ENCODE assay signal across 19 cellular contexts in the genomic region with DNA sequence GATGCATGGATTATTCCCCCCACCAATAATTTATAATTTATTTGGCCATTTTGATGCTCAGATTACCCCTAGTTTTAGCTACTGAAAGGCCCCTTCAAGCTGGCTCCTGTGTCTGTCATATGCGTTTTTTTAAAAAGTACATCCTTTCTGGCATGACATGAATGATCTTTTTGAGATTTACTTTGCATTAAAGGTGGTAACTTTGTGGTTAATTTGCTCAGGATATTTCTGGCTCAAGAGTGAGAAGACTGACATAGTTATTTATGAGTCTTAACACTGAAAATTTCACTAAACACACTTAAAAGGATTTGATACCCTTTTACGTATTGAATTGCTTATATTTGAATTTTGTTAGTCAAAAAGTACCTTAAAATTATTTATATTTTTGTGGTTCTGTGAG. TPM values are rescaled to one million over a fixed set of nuclear protein-coding genes. Genes with fewer than 3 reads are reported as not detected.
DNase-seq lines count a peak whose midpoint lies in the region; ATAC-seq and TF ChIP-seq lines count a peak whose summit lies in the region.
"Had no signal": no experiment of that assay in that cellular context is flagged by ENCODE, and none has a peak within 500 bp of the region (broad histone marks: within the 10 kb centered on the region; RNA-seq: fewer than 3 reads in every experiment).

No MANE protein-coding gene starts in this region.

- H3K27ac Mint-ChIP-seq in T-helper 17 cell, result peak overlapping the region; percentile 73
- H3K27ac Mint-ChIP-seq in naive thymus-derived CD4-positive, alpha-beta T cell, result peak overlapping the region in 4 of 9 donors; percentile 1 to 65 (median 63)
- H3K27ac Mint-ChIP-seq in type B pancreatic cell, result no peak overlapping the region

- H3K36me3 Mint-ChIP-seq in T-helper 17 cell (ENCODE audit: low read depth) (peaks cover 4% of the 10 kb centered on the region), type B pancreatic cell (peaks cover 17% of the 10 kb centered on the region)
- peaks cover 4 to 13% (median 12%) of the 10 kb centered on the region in 5 donors for H3K36me3 Mint-ChIP-seq in naive thymus-derived CD4-positive, alpha-beta T cell

- H3K4me1 ChIP-seq in cardiac muscle cell (ENCODE audit: low read depth), result peaks cover 24% of the 10 kb centered on the region
- peaks cover 16% of the 10 kb centered on the region; the same call in 1 of the 2 replicates for H3K4me1 ChIP-seq in HEK293 (ENCODE audit: control insufficient read depth, insufficient read depth, low read length)
- peaks cover 23 to 25% of the 10 kb centered on the region in 2 donors for H3K4me1 ChIP-seq in naive thymus-derived CD4-positive, alpha-beta T cell (ENCODE audit: control insufficient read depth in 2 of 2, insufficient read depth in 2 of 2, low read length in 2 of 2)

- no peak for ATAC-seq in Right ventricle myocardium inferior
- ATAC-seq in T-helper 17 cell, result no peak
- ATAC-seq in naive thymus-derived CD4-positive, alpha-beta T cell, result no peak
- no peak for ATAC-seq in GM19324 (IDR thresholded peaks at IDR 0.05; ENCODE audit: low FRiP score, unreplicated experiment)

- DNase-seq in cardiac muscle cell (ENCODE audit: low read depth in 1 of 2, low spot score in 1 of 2) (no peak), Right ventricle myocardium inferior (ENCODE audit: missing footprints) (no peak), T-helper 17 cell (no peak), type B pancreatic cell (ENCODE audit: extremely low spot score, unreplicated experiment) (no peak), LoVo (ENCODE audit: low spot score) (no peak)
- no peak for DNase-seq in naive thymus-derived CD4-positive, alpha-beta T cell
- DNase-seq: ACHN, AML-193, DMS53, KBM-7, NCI-H1092 treated with DMSO at 0.1 percent for 48 hours, NCI-H1694, NCI-H510A treated with DMSO at 0.1 percent for 48 hours, Peyer's patch, Right ventricle myocardium superior, SK-N-SH had no signal

- H3K27ac ChIP-seq in cardiac muscle cell (peak overlapping the region; percentile 14), HEK293 (ENCODE audit: extremely low read depth, low read depth, low read length) (no peak overlapping the region)
- H3K27ac ChIP-seq in naive thymus-derived CD4-positive, alpha-beta T cell (ENCODE audit: low read depth, low read length), result no peak overlapping the region
- H3K27ac ChIP-seq: Peyer's patch had no signal

- H3K4me1 Mint-ChIP-seq in T-helper 17 cell (peaks cover 34% of the 10 kb centered on the region), type B pancreatic cell (ENCODE audit: unreplicated experiment) (peaks cover 32% of the 10 kb centered on the region)
- H3K4me1 Mint-ChIP-seq in naive thymus-derived CD4-positive, alpha-beta T cell, result peaks cover 33 to 74% (median 63%) of the 10 kb centered on the region in 7 donors

- intact Hi-C loops in Right ventricle myocardium inferior (cut with DNase I), result no loop called here
- intact Hi-C loops in naive thymus-derived CD4-positive, alpha-beta T cell (cut with micrococcal nuclease), result no loop called here

- H3K36me3 ChIP-seq in cardiac muscle cell (peaks cover 21% of the 10 kb centered on the region), HEK293 (ENCODE audit: control insufficient read depth in 2 of 2, insufficient read depth in 1 of 2, low read length in 2 of 2) (peaks cover 31 to 58% of the 10 kb centered on the region in 2 experiments)
- peaks cover 0 to 22% (median 0%) of the 10 kb centered on the region in 3 experiments for H3K36me3 ChIP-seq in naive thymus-derived CD4-positive, alpha-beta T cell (ENCODE audit: control insufficient read depth in 2 of 3, insufficient read depth in 3 of 3, low read length in 3 of 3)

- POLR2A ChIA-PET in HEK293 (lab: Yijun Ruan, JAX), result no interaction called here
- POLR2A ChIA-PET in naive thymus-derived CD4-positive, alpha-beta T cell (lab: Charles Lee), result no interaction called here

- no peaks in the 10 kb centered on the region for H3K27me3 ChIP-seq in cardiac muscle cell
- H3K27me3 ChIP-seq in naive thymus-derived CD4-positive, alpha-beta T cell (ENCODE audit: control insufficient read depth in 2 of 2, insufficient read depth in 2 of 2, low read length in 2 of 2), result no peaks in the 10 kb centered on the region
- H3K27me3 ChIP-seq: Peyer's patch had no signal

- no peaks in the 10 kb centered on the region for H3K27me3 Mint-ChIP-seq in T-helper 17 cell
- no peaks in the 10 kb centered on the region for H3K27me3 Mint-ChIP-seq in naive thymus-derived CD4-positive, alpha-beta T cell
- H3K27me3 Mint-ChIP-seq in type B pancreatic cell, result no peaks in the 10 kb centered on the region

- CTCF ChIA-PET in HEK293 (lab: Yijun Ruan, JAX), result interaction anchor here (0.5 to 0.6 kb wide), 3 partner anchors 14 to 151 kb away, joined by 3 read pairs; no protein-coding TSS in a partner anchor
- CTCF ChIA-PET in naive thymus-derived CD4-positive, alpha-beta T cell (lab: Charles Lee), result no interaction called here

- H3K9me3 ChIP-seq in cardiac muscle cell (ENCODE audit: low read depth), result no peaks in the 10 kb centered on the region
- H3K9me3 ChIP-seq in HEK293 (ENCODE audit: control insufficient read depth, insufficient read depth, low read depth, low read length), result no peaks in the 10 kb centered on the region
- H3K9me3 ChIP-seq in T-helper 17 cell (ENCODE audit: control insufficient read depth, low read length, poor library complexity, severe bottlenecking), result no peaks in the 10 kb centered on the region
- H3K9me3 ChIP-seq in naive thymus-derived CD4-positive, alpha-beta T cell (ENCODE audit: control insufficient read depth in 2 of 3, low read length in 3 of 3), result no peaks in the 10 kb centered on the region
- H3K9me3 ChIP-seq: Peyer's patch, SK-N-SH had no signal

- H3K9me3 Mint-ChIP-seq in naive thymus-derived CD4-positive, alpha-beta T cell, result no peaks in the 10 kb centered on the region
- no peaks in the 10 kb centered on the region for H3K9me3 Mint-ChIP-seq in type B pancreatic cell
- H3K9me3 Mint-ChIP-seq: CD14-positive monocyte had no signal

- H3K4me3 Mint-ChIP-seq in T-helper 17 cell, result no peak overlapping the region
- peak overlapping the region in 9 of 10 donors; percentile 18 to 72 (median 50) for H3K4me3 Mint-ChIP-seq in naive thymus-derived CD4-positive, alpha-beta T cell
- H3K4me3 Mint-ChIP-seq in type B pancreatic cell, result no peak overlapping the region
- H3K4me3 Mint-ChIP-seq: CD14-positive monocyte had no signal

- H3K4me3 ChIP-seq in cardiac muscle cell (no peak overlapping the region), HEK293 (ENCODE audit: low read depth, low read length) (no peak overlapping the region)
- H3K4me3 ChIP-seq in naive thymus-derived CD4-positive, alpha-beta T cell (ENCODE audit: low read length), result no peak overlapping the region
- H3K4me3 ChIP-seq: Peyer's patch had no signal

- TF ChIP-seq CTCF in cardiac muscle cell (IDR thresholded peaks at IDR 0.05; ENCODE audit: low read depth, low read length) (no peak), HEK293 (tag by site-specific recombination; IDR thresholded peaks at IDR 0.05) (no peak), type B pancreatic cell (conservative IDR thresholded peaks at IDR 0.05) (no peak)

TF ChIP-seq in HEK293, 187 proteins besides CTCF, POLR2A, EP300 and RAD21:
- TF ChIP-seq ZNF426 (tag by site-specific recombination; IDR thresholded peaks at IDR 0.05) (no peak), ZFP69B (tag by site-specific recombination; IDR thresholded peaks at IDR 0.05) (no peak), YY1 (tag by site-specific recombination; IDR thresholded peaks at IDR 0.05) (no peak), ZNF623 (tag by site-specific recombination; IDR thresholded peaks at IDR 0.05) (no peak), ZNF350 (tag by site-specific recombination; IDR thresholded peaks at IDR 0.05) (no peak), ZNF19 (tag by site-specific recombination; IDR thresholded peaks at IDR 0.05; ENCODE audit: low read depth) (no peak)
- TF ChIP-seq, protein P1, sequence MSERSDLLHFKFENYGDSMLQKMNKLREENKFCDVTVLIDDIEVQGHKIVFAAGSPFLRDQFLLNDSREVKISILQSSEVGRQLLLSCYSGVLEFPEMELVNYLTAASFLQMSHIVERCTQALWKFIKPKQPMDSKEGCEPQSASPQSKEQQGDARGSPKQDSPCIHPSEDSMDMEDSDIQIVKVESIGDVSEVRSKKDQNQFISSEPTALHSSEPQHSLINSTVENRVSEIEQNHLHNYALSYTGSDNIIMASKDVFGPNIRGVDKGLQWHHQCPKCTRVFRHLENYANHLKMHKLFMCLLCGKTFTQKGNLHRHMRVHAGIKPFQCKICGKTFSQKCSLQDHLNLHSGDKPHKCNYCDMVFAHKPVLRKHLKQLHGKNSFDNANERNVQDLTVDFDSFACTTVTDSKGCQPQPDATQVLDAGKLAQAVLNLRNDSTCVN (tag by site-specific recombination; optimal IDR thresholded peaks at IDR 0.05), result no peak
- TF ChIP-seq, protein P2, sequence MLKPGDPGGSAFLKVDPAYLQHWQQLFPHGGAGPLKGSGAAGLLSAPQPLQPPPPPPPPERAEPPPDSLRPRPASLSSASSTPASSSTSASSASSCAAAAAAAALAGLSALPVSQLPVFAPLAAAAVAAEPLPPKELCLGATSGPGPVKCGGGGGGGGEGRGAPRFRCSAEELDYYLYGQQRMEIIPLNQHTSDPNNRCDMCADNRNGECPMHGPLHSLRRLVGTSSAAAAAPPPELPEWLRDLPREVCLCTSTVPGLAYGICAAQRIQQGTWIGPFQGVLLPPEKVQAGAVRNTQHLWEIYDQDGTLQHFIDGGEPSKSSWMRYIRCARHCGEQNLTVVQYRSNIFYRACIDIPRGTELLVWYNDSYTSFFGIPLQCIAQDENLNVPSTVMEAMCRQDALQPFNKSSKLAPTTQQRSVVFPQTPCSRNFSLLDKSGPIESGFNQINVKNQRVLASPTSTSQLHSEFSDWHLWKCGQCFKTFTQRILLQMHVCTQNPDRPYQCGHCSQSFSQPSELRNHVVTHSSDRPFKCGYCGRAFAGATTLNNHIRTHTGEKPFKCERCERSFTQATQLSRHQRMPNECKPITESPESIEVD (tag by site-specific recombination; IDR thresholded peaks at IDR 0.05), result peak; percentile 33

RNA-seq across cellular contexts. Expression of a gene that starts 5.4 kb away (rescaled TPM):
- 21.6 and 40.7 TPM in 2 replicates for total RNA-seq in cardiac muscle cell
- 81.5 and 122 TPM in 2 replicates for polyA plus RNA-seq in cardiac muscle cell
- total RNA-seq in Right ventricle myocardium inferior, result 23.3 TPM
- 10 to 100 TPM; 31.6 to 35.9 TPM for total RNA-seq in T-helper 17 cell
- total RNA-seq in naive thymus-derived CD4-positive, alpha-beta T cell, result 10 to 100 TPM; 29.8 to 69.8 (median 48.5) TPM
- 10 to 100 TPM; 64.8 to 88.2 TPM for polyA plus RNA-seq in naive thymus-derived CD4-positive, alpha-beta T cell
- total RNA-seq in type B pancreatic cell (ENCODE audit: low replicate concordance), result 39.0 and 60.6 TPM in 2 replicates

Comparison
In these comparisons a context has a peak if more than half of its experiments do, and no peak if none do; other contexts are left out.
1. H3K4me3 Mint-ChIP-seq: peak in naive thymus-derived CD4-positive, alpha-beta T cell (9 of 10); none in T-helper 17 cell (single experiment) and type B pancreatic cell (single experiment).